Comparison of ENCODE assay signal across 20 cellular contexts in genomic region chr7:107076781-107077698, GRCh38. TPM values are rescaled to one million over a fixed set of nuclear protein-coding genes. Genes with fewer than 3 reads are reported as not detected.
A peak's percentile ranks its signal among the peaks of the same experiment; 100 is the strongest.
DNase-seq lines count a peak whose midpoint lies in the region; ATAC-seq and TF ChIP-seq lines count a peak whose summit lies in the region.
"Had no signal": no experiment of that assay in that cellular context is flagged by ENCODE, and none has a peak within 500 bp of the region (broad histone marks: within the 10 kb centered on the region; RNA-seq: fewer than 3 reads in every experiment).

No MANE protein-coding gene starts in this region.

- peaks cover 13% of the 10 kb centered on the region for H3K4me1 Mint-ChIP-seq in glutamatergic neuron (ENCODE audit: low read depth, unreplicated experiment)
- H3K4me1 Mint-ChIP-seq: activated naive CD8-positive, alpha-beta T cell treated with anti-CD3 and anti-CD28 coated beads, Interleukin-2, amount 50 U/mL, for 24 hours; neural progenitor cell had no signal

- no peak for TF ChIP-seq CTCF in glutamatergic neuron (IDR thresholded peaks at IDR 0.05; ENCODE audit: partially characterized antibody, unreplicated experiment)

- H3K4me1 ChIP-seq in right cardiac atrium (ENCODE audit: control insufficient read depth, insufficient read depth, low read length): no peaks in the 10 kb centered on the region

- H3K27ac Mint-ChIP-seq in glutamatergic neuron (ENCODE audit: unreplicated experiment): peak overlapping the region; percentile 65
- H3K27ac Mint-ChIP-seq: activated naive CD8-positive, alpha-beta T cell treated with anti-CD3 and anti-CD28 coated beads, Interleukin-2, amount 50 U/mL, for 24 hours; neural progenitor cell; WTC11 had no signal

- H3K27me3 Mint-ChIP-seq in glutamatergic neuron (ENCODE audit: unreplicated experiment): peaks cover 2% of the 10 kb centered on the region
- H3K27me3 Mint-ChIP-seq: activated naive CD8-positive, alpha-beta T cell treated with anti-CD3 and anti-CD28 coated beads, Interleukin-2, amount 50 U/mL, for 24 hours had no signal

- intact Hi-C loops in right cardiac atrium (cut with DNase I): no loop called here
- intact Hi-C loops in Right ventricle myocardium inferior (cut with DNase I): no loop called here

- DNase-seq in right cardiac atrium: no peak
- no peak for DNase-seq in Right ventricle myocardium inferior (ENCODE audit: missing footprints)
- DNase-seq in RPMI7951 (ENCODE audit: low read depth): peak; percentile 17
- DNase-seq in glutamatergic neuron: no peak
- DNase-seq in NCI-H345 (lab: John Stamatoyannopoulos, UW): no peak
- no peak for DNase-seq in stimulated activated CD4-positive, alpha-beta T cell treated with anti-CD3 and anti-CD28 coated beads, Interleukin-4, amount 100 ng/mL, for 24 hours
- DNase-seq in GM19240 (ENCODE audit: insufficient read length, low spot score): no peak
- DNase-seq: activated naive CD8-positive, alpha-beta T cell treated with anti-CD3 and anti-CD28 coated beads, Interleukin-2, amount 50 U/mL, for 24 hours; COR-L47; effector CD4-positive, alpha-beta T cell; midbrain; NCI-H748 treated with DMSO at 0.1 percent for 48 hours; stimulated activated naive CD8-positive, alpha-beta T cell treated with anti-CD3 and anti-CD28 coated beads, Interleukin-15, Interleukin-2, amounts not matched to agents 100 U/mL and 50 U/mL, for 24 hours; upper lobe of left lung had no signal

- no peak overlapping the region for H3K4me3 Mint-ChIP-seq in glutamatergic neuron (ENCODE audit: unreplicated experiment)
- H3K4me3 Mint-ChIP-seq: activated naive CD8-positive, alpha-beta T cell treated with anti-CD3 and anti-CD28 coated beads, Interleukin-2, amount 50 U/mL, for 24 hours; neural progenitor cell; WTC11 had no signal

- WGBS in right cardiac atrium: 66% methylated on average over 8 of the region's 8 CpGs

- H3K36me3 Mint-ChIP-seq in glutamatergic neuron (ENCODE audit: unreplicated experiment): no peaks in the 10 kb centered on the region
- H3K36me3 Mint-ChIP-seq: neural progenitor cell, WTC11 had no signal

- H3K9me3 Mint-ChIP-seq in glutamatergic neuron (ENCODE audit: unreplicated experiment): peaks cover 5% of the 10 kb centered on the region
- H3K9me3 Mint-ChIP-seq: activated naive CD8-positive, alpha-beta T cell treated with anti-CD3 and anti-CD28 coated beads, Interleukin-2, amount 50 U/mL, for 24 hours; neural progenitor cell; WTC11 had no signal

- H3K4me3 ChIP-seq in right cardiac atrium (ENCODE audit: low read length): no peak overlapping the region
- H3K4me3 ChIP-seq: cardiac muscle cell, GM12878, hepatocyte, neural progenitor cell, upper lobe of left lung had no signal

- peak; percentile 47 to 82 for ATAC-seq in right cardiac atrium
- ATAC-seq in Right ventricle myocardium inferior: no peak
- ATAC-seq in HG03135 (IDR thresholded peaks at IDR 0.05; ENCODE audit: unreplicated experiment): no peak
- ATAC-seq: activated naive CD8-positive, alpha-beta T cell treated with anti-CD3 and anti-CD28 coated beads, Interleukin-2, amount 50 U/mL, for 24 hours; GM12878; stimulated activated naive CD8-positive, alpha-beta T cell treated with anti-CD3 and anti-CD28 coated beads, Interleukin-15, Interleukin-2, amounts not matched to agents 100 U/mL and 50 U/mL, for 24 hours; WTC11 had no signal

- no peaks in the 10 kb centered on the region for H3K9me3 ChIP-seq in right cardiac atrium (ENCODE audit: control insufficient read depth, low read length)
- H3K9me3 ChIP-seq: upper lobe of left lung had no signal

- H3K27me3 ChIP-seq in right cardiac atrium (ENCODE audit: control insufficient read depth, insufficient read depth): no peaks in the 10 kb centered on the region
- H3K27me3 ChIP-seq: cardiac muscle cell, hepatocyte, neural progenitor cell, upper lobe of left lung had no signal

- no peak overlapping the region for H3K27ac ChIP-seq in right cardiac atrium (ENCODE audit: low read length)
- H3K27ac ChIP-seq: cardiac muscle cell, hepatocyte, neural progenitor cell, upper lobe of left lung had no signal

RNA-seq across cellular contexts. Expression of gene PRKAR2B, which starts 32.5 kb away (rescaled TPM):
- total RNA-seq in right cardiac atrium: 10 to 100 TPM; 42.0 to 57.8 (median 49.3) TPM
- 32.3 TPM for polyA plus RNA-seq in right cardiac atrium
- total RNA-seq in Right ventricle myocardium inferior: 23.2 TPM
- total RNA-seq in RPMI7951 (2014; rRNA removed; shearing (Covaris generic)): 3.3 and 3.7 TPM in 2 replicates
- 14.6 TPM for total RNA-seq in glutamatergic neuron (ENCODE audit: unreplicated experiment)

Comparison
In these comparisons a context has a peak if more than half of its experiments do, and no peak if none do; other contexts are left out.
1. ATAC-seq: peak in right cardiac atrium (2 of 2); none in Right ventricle myocardium inferior (single experiment) and HG03135 (single experiment).